ENCODE assay signal across 28 cellular contexts in genomic region chr12:28173440-28173839, GRCh38.
"Had no signal": no experiment of that assay in that cellular context is flagged by ENCODE, and none has a peak within 500 bp of the region (broad histone marks: within the 10 kb centered on the region; RNA-seq: fewer than 3 reads in every experiment).

No MANE protein-coding gene starts in this region.

- H3K4me1 Mint-ChIP-seq: stimulated activated naive B cell treated with anti-CD40 and anti-IgM and Interleukin-4, amounts not matched to agents 10 μg/mL and 1 μg/mL and 100 μg/mL, for 72 hours had no signal

- H3K79me2 ChIP-seq: parathyroid adenoma had no signal

- H2AFZ ChIP-seq: parathyroid adenoma had no signal

- H3K27me3 Mint-ChIP-seq: progenitor cell of endocrine pancreas; stimulated activated naive B cell treated with anti-CD40 and anti-IgM and Interleukin-4, amounts not matched to agents 10 μg/mL and 1 μg/mL and 100 μg/mL, for 72 hours; stimulated activated naive CD8-positive, alpha-beta T cell treated with anti-CD3 and anti-CD28 coated beads, Interleukin-15, Interleukin-2, amounts not matched to agents 100 ng/mL and 50 ng/mL, for 24 hours had no signal

- H3K9me3 Mint-ChIP-seq: nephron progenitor cell; stimulated activated naive CD8-positive, alpha-beta T cell treated with anti-CD3 and anti-CD28 coated beads, Interleukin-15, Interleukin-2, amounts not matched to agents 100 ng/mL and 50 ng/mL, for 24 hours had no signal

- H3K27me3 ChIP-seq: ovary, right lobe of liver, sigmoid colon, stomach, thyroid gland, tibial nerve, upper lobe of left lung, vagina had no signal

- DNase-seq: nephron progenitor cell; occipital lobe; ovary; posterior cingulate gyrus; psoas muscle; right cardiac atrium; right lobe of liver; sigmoid colon; small intestine; stimulated activated CD4-positive, alpha-beta T cell treated with anti-CD3 and anti-CD28 coated beads, Interleukin-15, amount 100 ng/mL, for 24 hours; stimulated activated CD4-positive, alpha-beta T cell treated with anti-CD3 and anti-CD28 coated beads, Interleukin-2, amount 100 ng/mL, for 24 hours; stimulated activated CD4-positive, alpha-beta T cell treated with anti-CD3 and anti-CD28 coated beads, Interleukin-2, amount 100 ng/mL, for 48 hours; stimulated activated CD4-positive, alpha-beta T cell treated with anti-CD3 and anti-CD28 coated beads, Interleukin-4, amount 100 ng/mL, for 24 hours; stimulated activated naive B cell treated with anti-CD40 and anti-IgM and Interleukin-4, amounts not matched to agents 10 μg/mL and 1 μg/mL and 100 μg/mL, for 72 hours; stimulated activated naive CD4-positive, alpha-beta T cell treated with Interleukin-2 at 50 U/mL for 16 hours; stomach; thyroid gland; trophoblast cell; upper lobe of left lung had no signal

- H3K36me3 ChIP-seq: ovary, right lobe of liver, sigmoid colon, stomach, thoracic aorta, thyroid gland, tibial nerve, upper lobe of left lung, vagina had no signal

- H3K4me1 ChIP-seq: parathyroid adenoma, psoas muscle, right lobe of liver, sigmoid colon, stomach, thyroid gland, tibial nerve, upper lobe of left lung, vagina had no signal

- H3K27ac Mint-ChIP-seq: natural killer cell treated with Interleukin-12 subunit alpha and Interleukin-12 subunit beta and Interleukin-15 and Interleukin-18, amount 100 ng/mL, for 72 hours; nephron progenitor cell; progenitor cell of endocrine pancreas; stimulated activated naive B cell treated with anti-CD40 and anti-IgM and Interleukin-4, amounts not matched to agents 10 μg/mL and 1 μg/mL and 100 μg/mL, for 72 hours; stimulated activated naive CD8-positive, alpha-beta T cell treated with anti-CD3 and anti-CD28 coated beads, Interleukin-15, Interleukin-2, amounts not matched to agents 100 ng/mL and 50 ng/mL, for 24 hours had no signal

- H3K9ac ChIP-seq: parathyroid adenoma had no signal

- H3K9me3 ChIP-seq: ovary, psoas muscle, right lobe of liver, sigmoid colon, stomach, thoracic aorta, thyroid gland, tibial nerve, upper lobe of left lung, vagina had no signal

- H3K27ac ChIP-seq: ovary, parathyroid adenoma, psoas muscle, right lobe of liver, sigmoid colon, stomach, thoracic aorta, thyroid gland, tibial nerve, upper lobe of left lung, vagina had no signal

- H3K4me3 Mint-ChIP-seq: natural killer cell treated with Interleukin-12 subunit alpha and Interleukin-12 subunit beta and Interleukin-15 and Interleukin-18, amount 100 ng/mL, for 72 hours; nephron progenitor cell; neural crest cell; stimulated activated effector memory CD8-positive, alpha-beta T cell treated with anti-CD3 and anti-CD28 coated beads, Interleukin-12 subunit alpha, Interleukin-12 subunit beta, amount 100 ng/mL, for 72 hours; stimulated activated naive B cell treated with anti-CD40 and anti-IgM and Interleukin-4, amounts not matched to agents 10 μg/mL and 1 μg/mL and 100 μg/mL, for 72 hours; stimulated activated naive CD8-positive, alpha-beta T cell treated with anti-CD3 and anti-CD28 coated beads, Interleukin-15, Interleukin-2, amounts not matched to agents 100 ng/mL and 50 ng/mL, for 24 hours had no signal

- H3K4me3 ChIP-seq: ovary, psoas muscle, right lobe of liver, sigmoid colon, stomach, thoracic aorta, thyroid gland, tibial nerve, upper lobe of left lung, vagina had no signal

- H3K36me3 Mint-ChIP-seq: stimulated activated effector memory CD8-positive, alpha-beta T cell treated with anti-CD3 and anti-CD28 coated beads, Interleukin-12 subunit alpha, Interleukin-12 subunit beta, amount 100 ng/mL, for 72 hours had no signal

- ATAC-seq: natural killer cell treated with Interleukin-12 subunit alpha and Interleukin-12 subunit beta and Interleukin-15 and Interleukin-18, amount 100 ng/mL, for 72 hours; psoas muscle; right cardiac atrium; stimulated activated effector memory CD8-positive, alpha-beta T cell treated with anti-CD3 and anti-CD28 coated beads, Interleukin-12 subunit alpha, Interleukin-12 subunit beta, amount 100 ng/mL, for 72 hours; stimulated activated naive B cell treated with anti-CD40 and anti-IgM and Interleukin-4, amounts not matched to agents 10 μg/mL and 1 μg/mL and 100 μg/mL, for 72 hours had no signal
